Comparison of ENCODE assay signal across 8 cellular contexts in the genomic region with DNA sequence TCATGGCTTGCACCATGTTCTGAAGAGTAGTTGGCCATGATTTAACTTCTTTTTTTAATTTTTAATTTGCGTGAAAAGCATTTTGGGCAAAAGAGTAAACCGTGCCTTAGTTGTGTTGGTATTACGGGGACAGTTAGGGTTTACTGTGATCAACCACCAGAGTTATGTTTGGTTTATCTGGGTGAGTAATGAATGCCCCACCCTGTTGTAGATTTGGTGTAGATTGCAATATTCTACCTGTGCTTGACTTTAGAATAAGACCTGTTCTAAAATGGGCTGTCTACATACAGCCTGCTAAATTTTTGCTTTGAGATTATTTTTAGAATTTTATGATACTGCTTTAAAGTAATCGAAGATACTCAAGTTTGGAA. TPM values are rescaled to one million over a fixed set of nuclear protein-coding genes. Genes with fewer than 3 reads are reported as not detected.
DNase-seq lines count a peak whose midpoint lies in the region; ATAC-seq, FAIRE-seq and TF ChIP-seq lines count a peak whose summit lies in the region.

No MANE protein-coding gene starts in this region.

- H3K9me3 ChIP-seq in ES-I3 (ENCODE audit: control insufficient read depth, insufficient read depth, low read length): no peaks in the 10 kb centered on the region
- H3K9me3 ChIP-seq in NT2/D1 (ENCODE audit: insufficient read depth, low read length): no peaks in the 10 kb centered on the region; the same call in 1 of the 2 replicates
- H3K9me3 ChIP-seq in H1 (ENCODE audit: insufficient read depth in 2 of 2, low read depth in 1 of 2, low read length in 1 of 2): no peaks in the 10 kb centered on the region
- H3K9me3 ChIP-seq in neutrophil: no peaks in the 10 kb centered on the region

- no peak overlapping the region for H3K27ac ChIP-seq in H1 (ENCODE audit: low read depth, low read length)
- peak overlapping the region; percentile 95 for H3K27ac ChIP-seq in neutrophil

- H3K9ac ChIP-seq in ES-I3 (ENCODE audit: low read depth, low read length) (peak overlapping the region; percentile 75), NT2/D1 (ENCODE audit: insufficient read length, low read depth) (peak overlapping the region; percentile 92), H1 (replicated peaks in 1 of 4; ENCODE audit: extremely low read depth in 1 of 4, low read depth in 3 of 4, low read length in 3 of 4) (peak overlapping the region in 3 of 4 experiments; percentile 43 to 95 (median 93); a peak in 6 of 7 replicates)

- no peak overlapping the region for H2BK5ac ChIP-seq in H1 (ENCODE audit: low read depth, low read length)

- H2AK5ac ChIP-seq in H1 (ENCODE audit: low read depth, low read length): no peak overlapping the region

- H3K18ac ChIP-seq in H1 (ENCODE audit: extremely low read depth, low read length): no peak overlapping the region

- H2AFZ ChIP-seq in H1 (ENCODE audit: low read length): no peak overlapping the region

- TF ChIP-seq POLR2A in H1 (IDR thresholded peaks at IDR 0.05; ENCODE audit: control extremely low read depth in 1 of 2, low read depth in 2 of 2, low read length in 2 of 2): no peak

- CTCF ChIA-PET in H1 (lab: Charles Lee; ENCODE audit: partially characterized antibody): no interaction called here

- H3K56ac ChIP-seq in H1 (replicated peaks; ENCODE audit: insufficient read length, low read depth, low read length): no peak overlapping the region

- peaks cover 2 to 3% of the 10 kb centered on the region in 2 experiments for H4K20me1 ChIP-seq in H1 (replicated peaks in 1 of 2; ENCODE audit: control insufficient read depth in 1 of 2, insufficient read depth in 2 of 2, low read length in 2 of 2)

- POLR2A ChIA-PET in H1 (lab: Charles Lee; ENCODE audit: partially characterized antibody): interaction anchor here (1.2 to 4.5 kb wide), 3 partner anchors 11 to 26 kb away, joined by 3 to 26 read pairs (median 24); no protein-coding TSS in a partner anchor

- H3K4me3 ChIP-seq in NT2/D1 (ENCODE audit: insufficient read length, low read depth) (peak overlapping the region; percentile 84), H1 (ENCODE audit: extremely low read depth in 1 of 4, insufficient read depth in 2 of 4, low read depth in 3 of 4, low read length in 4 of 4) (peak overlapping the region; percentile 78 to 98 (median 90)), neutrophil (ENCODE audit: low read depth in 1 of 2, low read length in 1 of 2) (peak overlapping the region; percentile 82 to 90)

- peak overlapping the region; percentile 5; the same call in 1 of the 2 replicates for H2BK12ac ChIP-seq in H1 (ENCODE audit: low read depth, low read length)

- no peak for TF ChIP-seq RAD21 in H1 (IDR thresholded peaks at IDR 0.05 in 1 of 2, conservative IDR thresholded peaks at IDR 0.05 in 1 of 2; ENCODE audit: low read depth in 2 of 2, low read length in 2 of 2)

- no peak for FAIRE-seq in H1 (lab: Jason Lieb, UNC)

- ATAC-seq in left lobe of liver: no peak

- no peak overlapping the region for H3K23ac ChIP-seq in H1 (ENCODE audit: insufficient read length)

- H4K8ac ChIP-seq in H1 (ENCODE audit: extremely low read depth, insufficient read depth, low read length): no peak overlapping the region

- H3K36me3 ChIP-seq in ES-I3 (ENCODE audit: insufficient read depth, low read length) (no peaks in the 10 kb centered on the region), NT2/D1 (ENCODE audit: insufficient read depth, insufficient read length, low read length) (no peaks in the 10 kb centered on the region), H1 (ENCODE audit: control insufficient read depth in 2 of 4, insufficient read depth in 4 of 4, low read length in 3 of 4) (no peaks in the 10 kb centered on the region), neutrophil (no peaks in the 10 kb centered on the region)

- 10% methylated on average over 4 of the region's 4 CpGs; no CpG with 5 or more reads in 1 of the 2 experiments for WGBS in H1 (ENCODE audit: extremely low coverage in 1 of 2, insufficient coverage in 1 of 2, insufficient read length in 1 of 2, insufficient replicate concordance in 2 of 2, low coverage in 1 of 2, low lambda C conversion rate in 2 of 2, missing lambda C conversion rate in 1 of 2), 2 experiments

- peak overlapping the region; percentile 77 to 85 for H3K4me2 ChIP-seq in H1 (ENCODE audit: insufficient read depth in 1 of 2, low read depth in 2 of 2, low read length in 2 of 2)

- DNase-seq in NT2/D1 (ENCODE audit: low read depth, low spot score) (no peak), H1 (ENCODE audit: low read depth in 1 of 2, low spot score in 2 of 2) (no peak), left lobe of liver (ENCODE audit: low spot score) (no peak), NCI-H2029 treated with DMSO at 0.1 percent for 48 hours (lab: John Stamatoyannopoulos, UW) (no peak), NCI-H1694 treated with DMSO at 0.1 percent for 48 hours (lab: John Stamatoyannopoulos, UW) (no peak), NCI-H1048 (lab: John Stamatoyannopoulos, UW) (no peak)

- no peak overlapping the region for H2BK15ac ChIP-seq in H1 (ENCODE audit: low read length)

- TF ChIP-seq CTCF in H1 (IDR thresholded peaks at IDR 0.05; ENCODE audit: control extremely low read depth in 1 of 3, insufficient read depth in 1 of 3, low read depth in 1 of 3, low read length in 3 of 3): no peak
- no peak for TF ChIP-seq CTCF in neutrophil (IDR thresholded peaks at IDR 0.05)

- H3K23me2 ChIP-seq in H1 (ENCODE audit: low read depth, low read length): no peaks in the 10 kb centered on the region; the same call in 1 of the 2 replicates

- H4K91ac ChIP-seq in H1 (replicated peaks; ENCODE audit: insufficient read length, low read length): no peak overlapping the region

- peaks cover 17% of the 10 kb centered on the region for H3K27me3 ChIP-seq in NT2/D1 (ENCODE audit: insufficient read depth, insufficient read length)
- no peaks in the 10 kb centered on the region for H3K27me3 ChIP-seq in H1 (replicated peaks in 1 of 4; ENCODE audit: control insufficient read depth in 3 of 4, extremely low read depth in 1 of 4, insufficient read depth in 3 of 4, low read length in 3 of 4)
- H3K27me3 ChIP-seq in neutrophil: no peaks in the 10 kb centered on the region

- peaks cover 31 to 59% of the 10 kb centered on the region in 2 experiments for H3K79me2 ChIP-seq in H1 (ENCODE audit: control insufficient read depth in 1 of 2, insufficient read depth in 2 of 2, low read length in 2 of 2)

- H3K14ac ChIP-seq in H1 (ENCODE audit: insufficient read length): no peak overlapping the region

- H3K4ac ChIP-seq in H1 (replicated peaks; ENCODE audit: insufficient read length, low read depth, low read length): no peak overlapping the region

- H2BK20ac ChIP-seq in H1 (ENCODE audit: low read length): no peak overlapping the region

- no peak overlapping the region for H4K5ac ChIP-seq in H1 (ENCODE audit: insufficient read length, low read depth, low read length)

- H3K4me1 ChIP-seq in ES-I3 (ENCODE audit: insufficient read depth, low read length) (peaks cover 4% of the 10 kb centered on the region; the same call in 1 of the 2 replicates), NT2/D1 (ENCODE audit: insufficient read depth, insufficient read length) (no peaks in the 10 kb centered on the region), H1 (replicated peaks in 1 of 4; ENCODE audit: control insufficient read depth in 3 of 4, insufficient read depth in 4 of 4, low read length in 3 of 4) (peaks cover 0 to 3% (median 1%) of the 10 kb centered on the region in 4 experiments; a peak in 3 of 7 replicates), neutrophil (ENCODE audit: control insufficient read depth in 1 of 2, insufficient read depth in 1 of 2, low read depth in 1 of 2, low read length in 1 of 2) (peaks cover 38 to 41% of the 10 kb centered on the region in 2 experiments)

- H3K79me1 ChIP-seq in H1 (ENCODE audit: low read depth, low read length): no peaks in the 10 kb centered on the region; the same call in 1 of the 2 replicates

- no peak overlapping the region for H2BK120ac ChIP-seq in H1 (replicated peaks; ENCODE audit: low read depth, low read length)

- TF ChIP-seq EP300 in H1 (IDR thresholded peaks at IDR 0.05; ENCODE audit: borderline replicate concordance in 1 of 2, low read depth in 2 of 2, low read length in 2 of 2): no peak

TF ChIP-seq in H1, 55 proteins besides CTCF, POLR2A, EP300 and RAD21:
- TF ChIP-seq BCL11A (IDR thresholded peaks at IDR 0.05; ENCODE audit: low read depth in 2 of 2, low read length in 2 of 2) (no peak), POU5F1 (IDR thresholded peaks at IDR 0.05; ENCODE audit: low read depth, low read length) (no peak), NRF1 (IDR thresholded peaks at IDR 0.05; ENCODE audit: low read depth, low read length) (no peak), TAF1 (IDR thresholded peaks at IDR 0.05; ENCODE audit: low read depth, low read length) (no peak)

RNA-seq across cellular contexts. Expression of a gene that starts 1.4 kb away (rescaled TPM):
- 43.6 and 48.1 TPM in 2 replicates for total RNA-seq in H1 (2021; fragmentation: NEBNext Ultra II Directional; extraction: Animal tissue kit (Norgen Biotek cat#: 25700))
- polyA plus RNA-seq in H1 (2011; rRNA removed): 7.0 and 11.2 TPM in 2 replicates
- polyA plus RNA-seq in H1 (2011; cell fraction: cytosol; rRNA removed): 13.1 TPM
- polyA plus RNA-seq in H1 (2011; cell fraction: nucleus; rRNA removed): 14.8 TPM
- 17.4 to 29.7 TPM (median 23.4 TPM) in 4 replicates for polyA plus RNA-seq in H1 (2012, experiment 1 of 2)
- polyA plus RNA-seq in H1 (2012, experiment 2 of 2): 1.4 TPM
- 24.4 TPM for polyA plus RNA-seq in H1 (2013, experiment 1 of 2)
- polyA plus RNA-seq in H1 (2013, experiment 2 of 2): 23.8 TPM
- 54.0 and 89.9 TPM in 2 replicates for polyA minus RNA-seq in H1 (2011; rRNA and poly(A)+ RNA removed)
- polyA minus RNA-seq in H1 (2011; cell fraction: cytosol; rRNA and poly(A)+ RNA removed): 28.2 TPM
- polyA minus RNA-seq in H1 (2011; cell fraction: nucleus; rRNA and poly(A)+ RNA removed): 170 TPM
- total RNA-seq in left lobe of liver: 17.2 TPM
